8 cellular contexts compared by ENCODE assay signal in genomic region chr9:125409637-125410521, GRCh38.
A peak's percentile ranks its signal among the peaks of the same experiment; 100 is the strongest.
DNase-seq lines count a peak whose midpoint lies in the region; ATAC-seq and TF ChIP-seq lines count a peak whose summit lies in the region.

No MANE protein-coding gene starts in this region.

- H3K27ac Mint-ChIP-seq in type B pancreatic cell = peak overlapping the region; percentile 76

- H3K4me3 Mint-ChIP-seq in type B pancreatic cell = peak overlapping the region; percentile 75

- H3K36me3 ChIP-seq in HUES6 (ENCODE audit: control insufficient read depth, insufficient read depth, low read length) = no peaks in the 10 kb centered on the region

- ATAC-seq in HG02678 (IDR thresholded peaks at IDR 0.05; ENCODE audit: unreplicated experiment) = no peak

- H3K4me3 ChIP-seq in HUES6 (ENCODE audit: low read depth, low read length) (no peak overlapping the region), fibroblast of pulmonary artery (replicated peaks; ENCODE audit: low read depth, low read length) (no peak overlapping the region)

- DNase-seq in EL (peak; percentile 41), fibroblast of pulmonary artery (ENCODE audit: low read depth) (peak; percentile 47), type B pancreatic cell (ENCODE audit: extremely low spot score, unreplicated experiment) (no peak), GOT3 (lab: John Stamatoyannopoulos, UW) (no peak), NCI-H774 (lab: John Stamatoyannopoulos, UW) (no peak)

- H3K9me3 ChIP-seq in HUES6 (ENCODE audit: control insufficient read depth, insufficient read depth, low read depth, low read length) = no peaks in the 10 kb centered on the region

- H3K36me3 Mint-ChIP-seq in type B pancreatic cell = no peaks in the 10 kb centered on the region

- H3K9ac ChIP-seq in HUES6 (ENCODE audit: low read length) = peak overlapping the region; percentile 22

- TF ChIP-seq CTCF in VCaP (conservative IDR thresholded peaks at IDR 0.05) = no peak
- TF ChIP-seq CTCF in fibroblast of pulmonary artery (IDR thresholded peaks at IDR 0.05; ENCODE audit: low read length, missing control alignments) = no peak
- TF ChIP-seq CTCF in type B pancreatic cell (conservative IDR thresholded peaks at IDR 0.05) = no peak

- peaks cover 6% of the 10 kb centered on the region for H3K9me3 Mint-ChIP-seq in type B pancreatic cell

- peaks cover 12% of the 10 kb centered on the region for H3K4me1 Mint-ChIP-seq in type B pancreatic cell (ENCODE audit: unreplicated experiment)

- peaks cover 4% of the 10 kb centered on the region; the same call in 1 of the 2 replicates for H3K4me1 ChIP-seq in HUES6 (ENCODE audit: control insufficient read depth, insufficient read depth, low read length)

- peaks cover 17% of the 10 kb centered on the region for H3K27me3 Mint-ChIP-seq in type B pancreatic cell

- H3K27me3 ChIP-seq in HUES6 (ENCODE audit: control insufficient read depth, insufficient read depth, low read length) = peaks cover 18% of the 10 kb centered on the region

- H3K27ac ChIP-seq in HUES6 (ENCODE audit: low read depth, low read length) (no peak overlapping the region), VCaP (peak overlapping the region; percentile 39; the same call in 1 of the 2 replicates)

Comparison
In these comparisons a context has a peak if more than half of its experiments do, and no peak if none do; other contexts are left out.
1. DNase-seq: peak in EL (single experiment) and fibroblast of pulmonary artery (single experiment); none in type B pancreatic cell (single experiment), GOT3 (single experiment) and NCI-H774 (single experiment).